Comparison of ENCODE assay signal across 10 cellular contexts in genomic region chr14:93160353-93160801, GRCh38. TPM values are rescaled to one million over a fixed set of nuclear protein-coding genes. Genes with fewer than 3 reads are reported as not detected.
DNase-seq lines count a peak whose midpoint lies in the region; ATAC-seq and TF ChIP-seq lines count a peak whose summit lies in the region.
"Had no signal": no experiment of that assay in that cellular context is flagged by ENCODE, and none has a peak within 500 bp of the region (broad histone marks: within the 10 kb centered on the region; RNA-seq: fewer than 3 reads in every experiment).

No MANE protein-coding gene starts in this region.

- no peak overlapping the region for H3K4me3 Mint-ChIP-seq in stimulated activated effector memory CD8-positive, alpha-beta T cell treated with anti-CD3 and anti-CD28 coated beads, Interleukin-12 subunit alpha, Interleukin-12 subunit beta, amount 100 ng/mL, for 72 hours
- H3K4me3 Mint-ChIP-seq: memory B cell had no signal

- ATAC-seq in Right ventricle myocardium superior (ENCODE audit: poor library complexity) = no peak
- ATAC-seq in stimulated activated effector memory CD8-positive, alpha-beta T cell treated with anti-CD3 and anti-CD28 coated beads, Interleukin-12 subunit alpha, Interleukin-12 subunit beta, amount 100 ng/mL, for 72 hours = peak; percentile 57

- H3K9me3 Mint-ChIP-seq in stimulated activated effector memory CD8-positive, alpha-beta T cell treated with anti-CD3 and anti-CD28 coated beads, Interleukin-12 subunit alpha, Interleukin-12 subunit beta, amount 100 ng/mL, for 72 hours = no peaks in the 10 kb centered on the region
- H3K9me3 Mint-ChIP-seq: memory B cell had no signal

- no peaks in the 10 kb centered on the region for H3K36me3 Mint-ChIP-seq in stimulated activated effector memory CD8-positive, alpha-beta T cell treated with anti-CD3 and anti-CD28 coated beads, Interleukin-12 subunit alpha, Interleukin-12 subunit beta, amount 100 ng/mL, for 72 hours
- H3K36me3 Mint-ChIP-seq: memory B cell had no signal

- intact Hi-C loops in Right ventricle myocardium superior (cut with DNase I) = no loop called here

- no peak overlapping the region for H3K4me3 ChIP-seq in cardiac muscle cell
- H3K4me3 ChIP-seq: stomach had no signal

- DNase-seq in cardiac muscle cell (ENCODE audit: low read depth in 1 of 2, low spot score in 1 of 2) (peak; percentile 22 to 30), Right ventricle myocardium superior (no peak), NCI-H1694 (lab: John Stamatoyannopoulos, UW) (peak; percentile 62), cerebellar cortex (ENCODE audit: low spot score) (peak; percentile 41), substantia nigra (lab: John Stamatoyannopoulos, UW) (no peak)
- DNase-seq in stimulated activated effector memory CD8-positive, alpha-beta T cell treated with anti-CD3 and anti-CD28 coated beads, Interleukin-12 subunit alpha, Interleukin-12 subunit beta, amount 100 ng/mL, for 72 hours (ENCODE audit: low spot score in 2 of 2) = no peak
- no peak for DNase-seq in activated CD4-positive, alpha-beta T cell treated with anti-CD3 and anti-CD28 coated beads, Interleukin-2, amount 50 U/mL, for 1 hour
- DNase-seq in effector CD8-positive, alpha-beta T cell (lab: John Stamatoyannopoulos, UW) = no peak
- DNase-seq: stomach had no signal

- no peaks in the 10 kb centered on the region for H3K4me1 Mint-ChIP-seq in stimulated activated effector memory CD8-positive, alpha-beta T cell treated with anti-CD3 and anti-CD28 coated beads, Interleukin-12 subunit alpha, Interleukin-12 subunit beta, amount 100 ng/mL, for 72 hours
- H3K4me1 Mint-ChIP-seq: memory B cell had no signal

- TF ChIP-seq CTCF in cardiac muscle cell (IDR thresholded peaks at IDR 0.05; ENCODE audit: low read depth, low read length) = peak; percentile 42

- no peaks in the 10 kb centered on the region for H3K36me3 ChIP-seq in cardiac muscle cell
- H3K36me3 ChIP-seq: stomach had no signal

- no peaks in the 10 kb centered on the region for H3K4me1 ChIP-seq in cardiac muscle cell (ENCODE audit: low read depth)
- H3K4me1 ChIP-seq: stomach had no signal

- H3K27ac ChIP-seq in cardiac muscle cell (no peak overlapping the region), substantia nigra (ENCODE audit: low read depth, low read length, poor library complexity, severe bottlenecking) (no peak overlapping the region)
- H3K27ac ChIP-seq: stomach had no signal

- no peaks in the 10 kb centered on the region for H3K27me3 ChIP-seq in cardiac muscle cell
- H3K27me3 ChIP-seq: stomach had no signal

- no peak overlapping the region for H3K27ac Mint-ChIP-seq in stimulated activated effector memory CD8-positive, alpha-beta T cell treated with anti-CD3 and anti-CD28 coated beads, Interleukin-12 subunit alpha, Interleukin-12 subunit beta, amount 100 ng/mL, for 72 hours
- H3K27ac Mint-ChIP-seq: memory B cell had no signal

- no peaks in the 10 kb centered on the region for H3K9me3 ChIP-seq in cardiac muscle cell (ENCODE audit: low read depth)
- H3K9me3 ChIP-seq: stomach had no signal

RNA-seq across cellular contexts. Expression of gene MOAP1, which starts 24.3 kb away (rescaled TPM):
- total RNA-seq in cardiac muscle cell (85.5 and 99.6 TPM in 2 replicates), Right ventricle myocardium superior (55.9 TPM)
- 93.2 and 107 TPM in 2 replicates for polyA plus RNA-seq in cardiac muscle cell

RNA-seq across cellular contexts. Expression of gene LYSET, which starts 24.7 kb away (rescaled TPM):
- total RNA-seq in cardiac muscle cell (7.5 and 10.5 TPM in 2 replicates), Right ventricle myocardium superior (21.0 TPM)
- polyA plus RNA-seq in cardiac muscle cell = 42.3 and 48.9 TPM in 2 replicates

RNA-seq across cellular contexts. Expression of gene ITPK1, which starts 44.7 kb away (rescaled TPM):
- total RNA-seq in cardiac muscle cell = 38.7 and 42.9 TPM in 2 replicates
- polyA plus RNA-seq in cardiac muscle cell = 33.0 and 39.4 TPM in 2 replicates
- total RNA-seq in Right ventricle myocardium superior = 115 TPM

RNA-seq across cellular contexts. Expression of gene GON7, which starts 46.5 kb away (rescaled TPM):
- total RNA-seq in cardiac muscle cell = 9.2 and 18.1 TPM in 2 replicates
- 22.2 and 24.6 TPM in 2 replicates for polyA plus RNA-seq in cardiac muscle cell
- total RNA-seq in Right ventricle myocardium superior = 16.3 TPM

RNA-seq across cellular contexts. Expression of gene UBR7, which starts 46.7 kb away (rescaled TPM):
- total RNA-seq in cardiac muscle cell (24.6 and 27.2 TPM in 2 replicates), Right ventricle myocardium superior (16.1 TPM)
- polyA plus RNA-seq in cardiac muscle cell = 29.1 and 31.9 TPM in 2 replicates

Comparison
In these comparisons a context has a peak if more than half of its experiments do, and no peak if none do; other contexts are left out.
1. DNase-seq: peak in cardiac muscle cell (2 of 2), NCI-H1694 (single experiment) and cerebellar cortex (single experiment); none in Right ventricle myocardium superior (single experiment), stimulated activated effector memory CD8-positive, alpha-beta T cell treated with anti-CD3 and anti-CD28 coated beads, Interleukin-12 subunit alpha, Interleukin-12 subunit beta, amount 100 ng/mL, for 72 hours (0 of 2), activated CD4-positive, alpha-beta T cell treated with anti-CD3 and anti-CD28 coated beads, Interleukin-2, amount 50 U/mL, for 1 hour (single experiment), effector CD8-positive, alpha-beta T cell (single experiment) and substantia nigra (0 of 49).